In the genomic region with DNA sequence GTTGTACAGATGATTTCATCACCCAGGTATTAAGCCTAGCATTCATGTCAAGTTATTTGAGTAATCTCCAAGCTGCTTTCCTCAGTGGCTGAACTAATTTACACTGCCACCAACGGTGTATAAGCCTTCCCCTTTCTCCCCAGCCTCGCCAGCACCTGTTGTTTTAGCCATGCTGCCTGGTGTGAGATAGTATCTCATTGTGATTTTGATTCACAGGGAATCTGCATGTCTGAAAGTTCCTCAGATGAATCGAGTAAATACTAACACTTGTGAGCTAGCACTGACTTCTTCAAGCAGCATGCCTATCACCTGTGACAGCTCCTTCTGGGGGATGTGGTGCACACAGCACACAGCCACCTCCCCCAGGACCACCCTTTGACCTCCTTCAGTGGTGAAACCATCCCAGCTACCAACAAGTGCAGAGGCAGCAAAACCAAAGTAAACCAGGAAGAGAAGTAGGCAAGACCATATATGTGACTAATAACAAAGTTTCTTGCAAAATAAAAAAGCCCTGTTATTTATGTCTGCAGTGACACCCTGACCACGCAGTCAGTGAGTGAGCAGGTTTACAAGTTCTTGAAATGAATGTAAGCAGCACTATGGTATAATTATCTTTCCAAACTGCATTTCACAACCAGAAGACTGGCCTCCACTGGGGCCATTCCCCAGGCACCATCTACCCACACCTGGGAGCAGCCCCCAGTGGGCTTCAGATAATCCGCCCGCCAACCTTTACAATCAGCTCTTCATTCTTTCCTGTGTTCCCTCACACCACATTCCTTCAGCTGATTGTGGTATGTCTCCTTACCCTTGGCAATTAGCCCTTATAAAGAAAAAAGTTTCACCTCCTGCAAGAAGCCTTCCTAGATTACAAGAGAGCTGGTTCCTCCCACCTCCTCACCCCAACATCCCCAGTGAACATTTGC, we compare ENCODE assay signal across 10 cellular contexts.
DNase-seq lines count a peak whose midpoint lies in the region; ATAC-seq and TF ChIP-seq lines count a peak whose summit lies in the region.
"Had no signal": no experiment of that assay in that cellular context is flagged by ENCODE, and none has a peak within 500 bp of the region (broad histone marks: within the 10 kb centered on the region; RNA-seq: fewer than 3 reads in every experiment).

No MANE protein-coding gene starts in this region.

- H3K4me1 ChIP-seq in H9 (ENCODE audit: insufficient read depth, low read length) (peaks cover 15% of the 10 kb centered on the region; the same call in 1 of the 2 replicates), iPS-18a (ENCODE audit: control insufficient read depth, low read depth, low read length) (peaks cover 44% of the 10 kb centered on the region)

- H2BK5ac ChIP-seq in H9 (ENCODE audit: insufficient read length, low read length), result no peak overlapping the region

- no peaks in the 10 kb centered on the region for H3K36me3 Mint-ChIP-seq in CD14-positive monocyte
- peaks cover 0 to 6% (median 6%) of the 10 kb centered on the region in 3 experiments; a peak in 4 of 7 replicates for H3K36me3 Mint-ChIP-seq in H9 (ENCODE audit: insufficient read depth in 1 of 3, low read depth in 3 of 3)

- no peaks in the 10 kb centered on the region for H4K20me1 ChIP-seq in H9 (ENCODE audit: control insufficient read depth, insufficient read depth, insufficient read length)

- H3K4me3 Mint-ChIP-seq in CD14-positive monocyte (peak overlapping the region in 1 of 2 donors; percentile 60), H9 (peak overlapping the region in 1 of 2 experiments; percentile 68; a peak in 3 of 5 replicates)

- H2BK20ac ChIP-seq in H9 (ENCODE audit: low read depth, low read length, poor library complexity, severe bottlenecking), result no peak overlapping the region

- H2AFZ ChIP-seq in H9 (ENCODE audit: low read length), result no peak overlapping the region

- peak overlapping the region; percentile 6 for H4K91ac ChIP-seq in H9 (ENCODE audit: insufficient read length, low read depth, low read length)

- no peaks in the 10 kb centered on the region for H3K23me2 ChIP-seq in H9 (ENCODE audit: insufficient read length, low read depth, low read length, poor library complexity, severe bottlenecking)

- no CpG with 5 or more reads among the region's 6 CpGs for WGBS in H9 (ENCODE audit: extremely low coverage, insufficient read length, low lambda C conversion rate)

- peak overlapping the region; percentile 93 for H2AK5ac ChIP-seq in H9 (ENCODE audit: insufficient read length, low read length)

- TF ChIP-seq CTCF in CD14-positive monocyte (IDR thresholded peaks at IDR 0.05), result no peak
- no peak for TF ChIP-seq CTCF in H9 (conservative IDR thresholded peaks at IDR 0.05)
- TF ChIP-seq CTCF in RWPE1 (conservative IDR thresholded peaks at IDR 0.05; ENCODE audit: low read depth), result no peak

- H3K79me2 ChIP-seq in H9 (ENCODE audit: insufficient read depth, low read length), result no peaks in the 10 kb centered on the region

- H3K36me3 ChIP-seq in iPS-18a (ENCODE audit: control insufficient read depth, low read depth, low read length), result no peaks in the 10 kb centered on the region
- H3K36me3 ChIP-seq: ovary had no signal

- H3K4me3 ChIP-seq in iPS-18a (ENCODE audit: low read length), result no peak overlapping the region
- H3K4me3 ChIP-seq: ovary had no signal

- H4K5ac ChIP-seq in H9 (ENCODE audit: insufficient read length, low read depth, low read length), result no peak overlapping the region

- H3K27ac ChIP-seq in H9 (ENCODE audit: insufficient read length, low read depth, low read length), result peak overlapping the region; percentile 71
- peak overlapping the region; percentile 52 for H3K27ac ChIP-seq in RWPE1
- H3K27ac ChIP-seq in iPS-18a (ENCODE audit: low read length), result peak overlapping the region; percentile 2
- H3K27ac ChIP-seq: ovary had no signal

- peak; percentile 74 for DNase-seq in CD14-positive monocyte (ENCODE audit: low spot score)
- DNase-seq in H9, result peak; percentile 69
- DNase-seq in RWPE1 (ENCODE audit: low spot score), result no peak
- DNase-seq in HPDE6-E6E7 (ENCODE audit: extremely low spot score), result no peak
- DNase-seq in foreskin melanocyte, result no peak
- no peak for DNase-seq in NCI-H526 (lab: John Stamatoyannopoulos, UW)
- DNase-seq: NCI-H446 treated with DMSO at 0.1 percent for 48 hours, ovary had no signal

- intact Hi-C loops in CD14-positive monocyte (cut with micrococcal nuclease), result no loop called here

- no peak overlapping the region for H3K56ac ChIP-seq in H9 (ENCODE audit: insufficient read length, low read depth, low read length)

- H3T11ph ChIP-seq in H9 (ENCODE audit: low read length), result no peak overlapping the region

- no peak overlapping the region for H2BK12ac ChIP-seq in H9 (ENCODE audit: insufficient read length, low read depth, low read length)

- POLR2A ChIA-PET in RWPE1 (lab: Yijun Ruan, JAX; ENCODE audit: low non-redundant PET), result no interaction called here

- no peak overlapping the region for H2BK15ac ChIP-seq in H9 (ENCODE audit: low read depth, low read length)

- no peak overlapping the region for H3K14ac ChIP-seq in H9 (ENCODE audit: insufficient read depth, low read length)

- H3K4me2 ChIP-seq in H9 (ENCODE audit: insufficient read depth, insufficient read length, low read length), result peak overlapping the region; percentile 21

- H3K27me3 Mint-ChIP-seq in CD14-positive monocyte (ENCODE audit: low read depth in 3 of 3), result no peaks in the 10 kb centered on the region
- H3K27me3 Mint-ChIP-seq in H9 (ENCODE audit: low read depth), result no peaks in the 10 kb centered on the region

- no peak overlapping the region for H2BK120ac ChIP-seq in H9 (ENCODE audit: low read depth, low read length, poor library complexity, severe bottlenecking)

- no peak overlapping the region for H4K8ac ChIP-seq in H9 (replicated peaks; ENCODE audit: insufficient read length, low read depth, low read length)

- H3K18ac ChIP-seq in H9 (ENCODE audit: insufficient read length, low read depth, low read length), result no peak overlapping the region

- H3K79me1 ChIP-seq in H9 (ENCODE audit: insufficient read depth, low read depth, low read length, poor library complexity, severe bottlenecking), result no peaks in the 10 kb centered on the region

- no peak overlapping the region for H3K9ac ChIP-seq in H9 (ENCODE audit: extremely low read depth, insufficient read length, low read length)
- no peak overlapping the region for H3K9ac ChIP-seq in iPS-18a (ENCODE audit: low read length)

- H3K4ac ChIP-seq in H9 (ENCODE audit: low read depth, low read length), result no peak overlapping the region

- no peak overlapping the region for H3K23ac ChIP-seq in H9 (ENCODE audit: insufficient read length, low read depth, low read length)

- no peaks in the 10 kb centered on the region for H3K27me3 ChIP-seq in H9 (ENCODE audit: insufficient read depth, low read length)
- no peaks in the 10 kb centered on the region for H3K27me3 ChIP-seq in iPS-18a (ENCODE audit: control insufficient read depth, insufficient read depth, low read length)
- H3K27me3 ChIP-seq: ovary had no signal

- H3K4me1 Mint-ChIP-seq in CD14-positive monocyte (peaks cover 28% of the 10 kb centered on the region), H9 (peaks cover 39 to 46% of the 10 kb centered on the region in 2 experiments)

- peaks cover 0 to 4% (median 0%) of the 10 kb centered on the region in 7 donors for H3K9me3 Mint-ChIP-seq in CD14-positive monocyte
- H3K9me3 Mint-ChIP-seq in H9, result peaks cover 6% of the 10 kb centered on the region in 2 experiments; a peak in 2 of 5 replicates

- peak overlapping the region; percentile 72 to 95 (median 92) for H3K27ac Mint-ChIP-seq in CD14-positive monocyte
- peak overlapping the region; percentile 89 to 99 (median 98) for H3K27ac Mint-ChIP-seq in H9

- H3K9me3 ChIP-seq in H9 (ENCODE audit: control insufficient read depth, low read depth, low read length) (no peaks in the 10 kb centered on the region), iPS-18a (ENCODE audit: control insufficient read depth, low read depth, low read length) (no peaks in the 10 kb centered on the region)
- H3K9me3 ChIP-seq: ovary had no signal

- no peak for ATAC-seq in HG02610 (IDR thresholded peaks at IDR 0.05; ENCODE audit: unreplicated experiment)

- CTCF ChIA-PET in RWPE1 (lab: Yijun Ruan, JAX), result interaction anchor here (0.5 to 1.0 kb wide), 3 partner anchors 12 to 381 kb away, joined by 3 to 5 read pairs (median 3); no protein-coding TSS in a partner anchor

Comparison
In these comparisons a context has a peak if more than half of its experiments do, and no peak if none do; other contexts are left out.
1. DNase-seq: peak in CD14-positive monocyte (single experiment) and H9 (single experiment); none in RWPE1 (single experiment), HPDE6-E6E7 (single experiment), foreskin melanocyte (single experiment) and NCI-H526 (0 of 2).
2. H3K27ac ChIP-seq: peak in every context shown above with its lines; median percentile 71 in H9; 52 in RWPE1; 2 in iPS-18a.